Comparison of ENCODE assay signal across 1 cellular context in the genomic region with DNA sequence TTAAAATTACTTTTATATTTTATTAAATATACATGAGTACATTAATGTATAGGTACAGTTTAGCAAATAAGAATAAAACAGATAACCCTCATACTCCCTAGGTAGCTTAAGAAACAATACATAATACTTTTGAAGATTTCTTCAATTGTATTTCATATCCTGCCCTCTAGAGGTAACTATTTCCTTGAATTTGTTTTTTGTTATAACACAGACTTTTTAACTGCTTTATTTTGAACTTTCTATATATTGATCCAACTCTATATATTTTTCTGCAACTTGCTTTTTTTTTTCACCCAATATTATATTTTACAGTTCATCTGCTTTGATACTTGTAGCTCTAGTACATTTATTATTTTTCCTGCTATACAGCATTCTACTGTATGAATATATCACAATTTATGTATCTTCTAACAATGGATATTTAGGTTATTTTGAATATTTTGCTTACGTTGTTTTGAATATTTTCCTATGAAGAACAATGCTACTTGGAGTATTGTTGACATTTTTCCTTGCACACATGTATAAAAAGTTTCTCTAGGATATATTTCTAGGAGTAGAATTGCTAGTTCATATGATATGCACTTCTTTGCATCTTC.
TF ChIP-seq lines count a peak whose summit lies in the region.

No MANE protein-coding gene starts in this region.

TF ChIP-seq in SK-N-SH treated with all-trans-retinoic acid at 6 μM for 48 hours, 23 proteins besides CTCF, POLR2A, EP300 and RAD21 (continued from another document):
- no peak for TF ChIP-seq CREB5 (CRISPR knock-in tag; IDR thresholded peaks at IDR 0.05; ENCODE audit: low read depth)
- TF ChIP-seq SNAI2 (CRISPR knock-in tag; IDR thresholded peaks at IDR 0.05), result no peak
- TF ChIP-seq TCF4 (CRISPR knock-in tag; IDR thresholded peaks at IDR 0.05; ENCODE audit: borderline replicate concordance), result no peak
- no peak for TF ChIP-seq ZFP3 (CRISPR knock-in tag; IDR thresholded peaks at IDR 0.05)
- no peak for TF ChIP-seq ZC3H10 (CRISPR knock-in tag; IDR thresholded peaks at IDR 0.05)
- no peak for TF ChIP-seq GLIS3 (CRISPR knock-in tag; IDR thresholded peaks at IDR 0.05)
- TF ChIP-seq ZNF565 (CRISPR knock-in tag; conservative IDR thresholded peaks at IDR 0.05; ENCODE audit: low read depth), result no peak
- TF ChIP-seq ESRRG (CRISPR knock-in tag; IDR thresholded peaks at IDR 0.05), result no peak
- no peak for TF ChIP-seq CSDC2 (CRISPR knock-in tag; IDR thresholded peaks at IDR 0.05)
- TF ChIP-seq TOX (CRISPR knock-in tag; IDR thresholded peaks at IDR 0.05; ENCODE audit: borderline replicate concordance), result no peak
- no peak for TF ChIP-seq POU6F1 (CRISPR knock-in tag; IDR thresholded peaks at IDR 0.05; ENCODE audit: borderline replicate concordance, low read depth)
- TF ChIP-seq ARNTL (CRISPR knock-in tag; IDR thresholded peaks at IDR 0.05; ENCODE audit: borderline replicate concordance, low read depth), result no peak
- TF ChIP-seq ZNF8 (CRISPR knock-in tag; IDR thresholded peaks at IDR 0.05), result no peak
